Comparison of ENCODE assay signal across 8 cellular contexts in genomic region chr20:50980851-50981713, GRCh38.
DNase-seq lines count a peak whose midpoint lies in the region; ATAC-seq and TF ChIP-seq lines count a peak whose summit lies in the region.

No MANE protein-coding gene starts in this region.

- in situ Hi-C loops in astrocyte of the cerebellum (cut with HindIII; ENCODE audit: low sequenced_read_pairs): no loop called here

- H3K4me3 ChIP-seq in astrocyte of the cerebellum (ENCODE audit: low read depth, low read length): no peak overlapping the region

- TF ChIP-seq CTCF in astrocyte of the cerebellum (IDR thresholded peaks at IDR 0.05; ENCODE audit: low read depth, low read length, missing control alignments): peak; percentile 78

- DNase-seq in NCI-H1436 (lab: John Stamatoyannopoulos, UW) (peak; percentile 72), NCI-H1436 treated with DMSO at 0.1 percent for 48 hours (lab: John Stamatoyannopoulos, UW) (no peak), NCI-H1105 (lab: John Stamatoyannopoulos, UW) (peak; percentile 61), T1000 (lab: John Stamatoyannopoulos, UW) (peak; percentile 34), astrocyte of the cerebellum (ENCODE audit: low read depth) (peak; percentile 38), iris pigment epithelial cell (ENCODE audit: low read depth) (peak; percentile 74)
- DNase-seq in stimulated activated CD4-positive, alpha-beta T cell treated with anti-CD3 and anti-CD28 coated beads, Interleukin-4, amount 100 ng/mL, for 24 hours: peak; percentile 76

- ATAC-seq in GM21360 (IDR thresholded peaks at IDR 0.05; ENCODE audit: unreplicated experiment): no peak
